Comparison of ENCODE assay signal across 16 cellular contexts in the genomic region with DNA sequence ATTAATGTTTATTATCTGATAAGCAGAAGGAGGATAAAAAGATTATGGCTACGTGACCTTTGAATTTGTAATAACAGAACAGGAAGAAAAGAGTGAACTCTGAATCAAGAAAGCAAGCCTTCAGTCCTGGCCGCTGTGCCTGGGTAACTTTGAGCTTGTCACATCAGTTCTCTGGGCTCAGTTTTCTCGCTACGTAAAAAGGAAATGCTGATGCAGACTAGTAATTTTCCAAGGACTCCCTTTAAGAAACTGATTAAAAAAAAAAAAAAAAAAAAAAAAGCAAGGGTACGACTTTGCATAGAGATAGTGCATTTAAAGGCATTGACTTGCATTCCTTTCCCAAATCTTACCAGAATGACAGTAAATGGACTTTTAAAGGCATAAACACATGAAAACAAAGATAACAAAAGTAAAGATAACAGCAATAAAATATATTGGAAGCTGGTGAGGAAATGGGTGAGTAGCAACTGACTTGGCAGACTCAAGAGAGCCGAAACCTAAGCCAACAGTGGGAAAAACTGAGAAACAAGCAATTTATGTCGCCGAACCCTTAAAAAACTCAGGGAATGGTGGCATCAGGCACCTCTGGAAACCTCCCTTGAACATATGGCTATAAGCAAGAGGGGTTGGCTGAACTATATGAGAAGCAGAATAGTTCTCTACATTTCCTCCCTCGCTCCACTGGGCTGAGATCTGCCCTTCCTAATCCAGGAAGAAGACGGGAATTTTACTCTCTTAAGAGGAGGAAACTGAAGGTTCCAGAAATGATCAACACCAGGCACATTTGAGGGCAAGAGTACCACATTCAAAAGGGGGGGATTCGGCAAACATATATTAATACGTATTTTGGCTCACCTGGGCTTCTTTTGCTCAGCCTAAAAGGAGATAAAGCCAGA.
DNase-seq lines count a peak whose midpoint lies in the region; ATAC-seq and TF ChIP-seq lines count a peak whose summit lies in the region.
"Had no signal": no experiment of that assay in that cellular context is flagged by ENCODE, and none has a peak within 500 bp of the region (broad histone marks: within the 10 kb centered on the region; RNA-seq: fewer than 3 reads in every experiment).

No MANE protein-coding gene starts in this region.

- no peak overlapping the region for H2AFZ ChIP-seq in trophoblast cell (ENCODE audit: insufficient read depth, low read length, poor library complexity)
- H2AFZ ChIP-seq: GM23338 had no signal

- no peak overlapping the region for H2BK12ac ChIP-seq in trophoblast cell (ENCODE audit: low read length)

- H3K9me3 ChIP-seq in heart left ventricle: no peaks in the 10 kb centered on the region
- H3K9me3 ChIP-seq in left ventricle myocardium inferior (replicated peaks): no peaks in the 10 kb centered on the region
- no peaks in the 10 kb centered on the region for H3K9me3 ChIP-seq in uterus
- no peaks in the 10 kb centered on the region for H3K9me3 ChIP-seq in trophoblast cell (ENCODE audit: insufficient read depth, low read depth, low read length)
- H3K9me3 ChIP-seq: A549 had no signal

- H4K12ac ChIP-seq in trophoblast cell (ENCODE audit: low read depth, low read length): no peak overlapping the region

- no peak overlapping the region for H3K4ac ChIP-seq in trophoblast cell (ENCODE audit: low read depth, low read length)

- peak overlapping the region in 10 of 12 donors; percentile 1 to 76 (median 30) for H3K27ac ChIP-seq in heart left ventricle
- peak overlapping the region; percentile 60 for H3K27ac ChIP-seq in left ventricle myocardium inferior (replicated peaks)
- peak overlapping the region; percentile 61 to 89 for H3K27ac ChIP-seq in uterus
- H3K27ac ChIP-seq in trophoblast cell (ENCODE audit: low read depth, low read length): no peak overlapping the region
- H3K27ac ChIP-seq: A549 had no signal

- no peak overlapping the region for H3K4me2 ChIP-seq in trophoblast cell (ENCODE audit: low read length)
- H3K4me2 ChIP-seq: A549, GM23338 had no signal

- H3K27me3 ChIP-seq in heart left ventricle (no peaks in the 10 kb centered on the region), left ventricle myocardium inferior (ENCODE audit: low read depth) (no peaks in the 10 kb centered on the region), uterus (no peaks in the 10 kb centered on the region), trophoblast cell (ENCODE audit: insufficient read depth, low read length) (no peaks in the 10 kb centered on the region)

- H3K4me3 ChIP-seq in heart left ventricle (no peak overlapping the region), left ventricle myocardium inferior (no peak overlapping the region), uterus (no peak overlapping the region), trophoblast cell (ENCODE audit: low read depth, low read length) (no peak overlapping the region)
- H3K4me3 ChIP-seq: A549, GM23338 had no signal

- H3K23ac ChIP-seq in trophoblast cell (ENCODE audit: low read length): no peak overlapping the region

- no peak overlapping the region for H4K8ac ChIP-seq in trophoblast cell (ENCODE audit: low read depth, low read length)

- WGBS in heart left ventricle, 4 donors: 73 to 83% (median 76%) methylated on average over 12 of the region's 12 CpGs
- no CpG with 5 or more reads among the region's 12 CpGs for WGBS in trophoblast cell (ENCODE audit: extremely low coverage, insufficient coverage, insufficient read length)

- intact Hi-C loops in heart left ventricle (cut with DNase I) (loop anchor here in 6 of 10 donors (5.0 to 10.0 kb wide), 7 partner anchors 55 to 197 kb away; partner anchors contain the start of gene TGFBR3 (in 2 of the 6)), Right ventricle myocardium inferior (cut with DNase I) (no loop called here), left ventricle myocardium inferior (cut with micrococcal nuclease) (no loop called here), natural killer cell (cut with micrococcal nuclease) (loop anchor here (5.0 to 10.0 kb wide), 2 partner anchors 135 to 178 kb away; no protein-coding TSS in a partner anchor), uterus (cut with DNase I; ENCODE audit: low total_unique reads) (no loop called here)

- H2BK120ac ChIP-seq in trophoblast cell (ENCODE audit: insufficient read depth, low read length, poor library complexity): no peak overlapping the region

- peaks cover 70% of the 10 kb centered on the region for H3K36me3 Mint-ChIP-seq in natural killer cell
- H3K36me3 Mint-ChIP-seq: naive B cell; stimulated activated memory B cell treated with anti-CD40 and anti-IgM and Interleukin-4, amounts not matched to agents 10 μg/mL and 1 μg/mL and 100 μg/mL, for 72 hours had no signal

- H3K79me2 ChIP-seq in trophoblast cell (ENCODE audit: control insufficient read depth, insufficient read depth, low read length, poor library complexity): no peaks in the 10 kb centered on the region

- peak in 2 of 4 donors; percentile 32 to 43 for ATAC-seq in heart left ventricle
- ATAC-seq in Right ventricle myocardium inferior: no peak
- no peak for ATAC-seq in natural killer cell
- no peak for ATAC-seq in HG03280 (IDR thresholded peaks at IDR 0.05; ENCODE audit: unreplicated experiment)
- ATAC-seq in GM19324 (IDR thresholded peaks at IDR 0.05; ENCODE audit: low FRiP score, unreplicated experiment): no peak
- ATAC-seq: A549; GM23338; stimulated activated memory B cell treated with anti-CD40 and anti-IgM and Interleukin-4, amounts not matched to agents 10 μg/mL and 1 μg/mL and 100 μg/mL, for 72 hours had no signal

- no peak overlapping the region for H2BK5ac ChIP-seq in trophoblast cell (ENCODE audit: low read depth, low read length, poor library complexity)

- H3K36me3 ChIP-seq in heart left ventricle: peaks cover 0 to 17% (median 3%) of the 10 kb centered on the region in 9 donors
- peaks cover 15% of the 10 kb centered on the region for H3K36me3 ChIP-seq in left ventricle myocardium inferior
- H3K36me3 ChIP-seq in uterus: no peaks in the 10 kb centered on the region
- H3K36me3 ChIP-seq in trophoblast cell (ENCODE audit: control insufficient read depth in 1 of 2, insufficient read depth in 2 of 2, low read length in 2 of 2): no peaks in the 10 kb centered on the region

- TF ChIP-seq POLR2A in heart left ventricle (IDR thresholded peaks at IDR 0.05) (no peak), uterus (IDR thresholded peaks at IDR 0.05) (peak in 1 of 2 donors; percentile 34)

- no peaks in the 10 kb centered on the region for H3K27me3 Mint-ChIP-seq in natural killer cell (ENCODE audit: low read depth in 2 of 2)

- peaks cover 88 to 91% of the 10 kb centered on the region in 2 donors for H3K4me1 Mint-ChIP-seq in natural killer cell
- H3K4me1 Mint-ChIP-seq: stimulated activated memory B cell treated with anti-CD40 and anti-IgM and Interleukin-4, amounts not matched to agents 10 μg/mL and 1 μg/mL and 100 μg/mL, for 72 hours had no signal

- no peak for DNase-seq in heart left ventricle
- no peak for DNase-seq in Right ventricle myocardium inferior (ENCODE audit: missing footprints)
- DNase-seq in left ventricle myocardium inferior: no peak
- no peak for DNase-seq in natural killer cell
- peak in 1 of 2 donors; percentile 48 for DNase-seq in uterus
- no peak for DNase-seq in trophoblast cell
- DNase-seq: foreskin melanocyte, KBM-7, naive B cell, NCI-H1417 treated with DMSO at 0.1 percent for 48 hours had no signal

- H3K27ac Mint-ChIP-seq in natural killer cell: peak overlapping the region; percentile 91 to 92
- H3K27ac Mint-ChIP-seq: dendritic cell treated with granulocyte-macrophage colony-stimulating factor and Interleukin-4, amounts not matched to agents 40 ng/mL and 50 ng/mL, for 4 days; GM23338; stimulated activated memory B cell treated with anti-CD40 and anti-IgM and Interleukin-4, amounts not matched to agents 10 μg/mL and 1 μg/mL and 100 μg/mL, for 72 hours had no signal

- H3K4me3 Mint-ChIP-seq in natural killer cell: no peak overlapping the region
- H3K4me3 Mint-ChIP-seq: dendritic cell treated with granulocyte-macrophage colony-stimulating factor and Interleukin-4, amounts not matched to agents 40 ng/mL and 50 ng/mL, for 4 days; GM23338; naive B cell; stimulated activated memory B cell treated with anti-CD40 and anti-IgM and Interleukin-4, amounts not matched to agents 10 μg/mL and 1 μg/mL and 100 μg/mL, for 72 hours had no signal

- H3K9ac ChIP-seq in trophoblast cell (ENCODE audit: low read length): no peak overlapping the region

- no peak overlapping the region for H2AK5ac ChIP-seq in trophoblast cell (ENCODE audit: low read length)

- TF ChIP-seq CTCF in heart left ventricle (IDR thresholded peaks at IDR 0.05) (no peak), left ventricle myocardium inferior (IDR thresholded peaks at IDR 0.05; ENCODE audit: borderline replicate concordance) (no peak), natural killer cell (IDR thresholded peaks at IDR 0.05) (no peak), uterus (IDR thresholded peaks at IDR 0.05) (no peak)

- no peak overlapping the region for H3K14ac ChIP-seq in trophoblast cell (ENCODE audit: low read length)

- H3K79me1 ChIP-seq in trophoblast cell (ENCODE audit: low read length): no peaks in the 10 kb centered on the region

- no peaks in the 10 kb centered on the region for H3K9me3 Mint-ChIP-seq in natural killer cell
- H3K9me3 Mint-ChIP-seq: dendritic cell treated with granulocyte-macrophage colony-stimulating factor and Interleukin-4, amounts not matched to agents 40 ng/mL and 50 ng/mL, for 4 days; GM23338; naive B cell; stimulated activated memory B cell treated with anti-CD40 and anti-IgM and Interleukin-4, amounts not matched to agents 10 μg/mL and 1 μg/mL and 100 μg/mL, for 72 hours had no signal

- H3K4me1 ChIP-seq in heart left ventricle (peaks cover 0 to 64% (median 40%) of the 10 kb centered on the region in 12 donors), left ventricle myocardium inferior (peaks cover 74% of the 10 kb centered on the region), uterus (peaks cover 3 to 4% of the 10 kb centered on the region in 2 donors), trophoblast cell (ENCODE audit: control insufficient read depth in 1 of 2, insufficient read depth in 2 of 2, low read length in 2 of 2) (no peaks in the 10 kb centered on the region)
- H3K4me1 ChIP-seq: A549 had no signal

- no peak overlapping the region for H3K18ac ChIP-seq in trophoblast cell (ENCODE audit: low read length)

- no peak overlapping the region for H4K91ac ChIP-seq in trophoblast cell (ENCODE audit: low read depth, low read length)

Comparison
In these comparisons a context has a peak if more than half of its experiments do, and no peak if none do; other contexts are left out.
1. intact Hi-C loops: an anchor here in heart left ventricle (5.0 to 10.0 kb wide) and natural killer cell (5.0 to 10.0 kb wide); none called in Right ventricle myocardium inferior, left ventricle myocardium inferior and uterus.